17 cellular contexts compared by ENCODE assay signal in the genomic region with DNA sequence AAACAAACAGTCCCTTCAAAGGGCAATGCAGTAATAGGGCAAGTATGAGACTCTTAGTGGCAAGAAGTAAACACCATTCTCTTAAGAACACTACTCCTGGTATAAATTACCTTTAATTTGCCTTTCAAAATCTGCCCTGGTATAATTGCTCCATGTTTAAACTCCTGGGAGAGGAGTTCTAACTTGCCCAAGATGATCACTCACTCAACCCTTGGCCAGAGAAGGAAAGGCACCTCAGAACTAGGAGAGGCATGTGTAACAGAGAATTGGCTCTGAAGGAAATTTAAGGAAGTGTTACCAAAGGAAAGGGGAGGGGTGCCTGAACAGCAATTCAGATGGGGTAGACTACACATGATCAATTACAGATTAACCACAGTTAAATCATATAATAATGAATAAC.
DNase-seq lines count a peak whose midpoint lies in the region; ATAC-seq and TF ChIP-seq lines count a peak whose summit lies in the region.
"Had no signal": no experiment of that assay in that cellular context is flagged by ENCODE, and none has a peak within 500 bp of the region (broad histone marks: within the 10 kb centered on the region; RNA-seq: fewer than 3 reads in every experiment).

No MANE protein-coding gene starts in this region.

- H3K27me3 Mint-ChIP-seq in MCF 10A (ENCODE audit: insufficient read depth, unreplicated experiment) = no peaks in the 10 kb centered on the region
- H3K27me3 Mint-ChIP-seq: B cell had no signal

- no peaks in the 10 kb centered on the region for H3K27me3 ChIP-seq in mammary epithelial cell (ENCODE audit: insufficient read depth, low read length)
- no peaks in the 10 kb centered on the region for H3K27me3 ChIP-seq in left lung
- H3K27me3 ChIP-seq: BLaER1 treated with 17β-estradiol and CSF1 and Interleukin-3, amounts not matched to agents 10 nM and 100 nM had no signal

- no peak overlapping the region for H3K27ac Mint-ChIP-seq in MCF 10A (ENCODE audit: low read depth, unreplicated experiment)
- H3K27ac Mint-ChIP-seq: B cell; CD8-positive, alpha-beta T cell had no signal

- dilution Hi-C loops in mammary epithelial cell (cut with HindIII; ENCODE audit: low sequenced_read_pairs) = no loop called here

- no peaks in the 10 kb centered on the region for H3K79me2 ChIP-seq in mammary epithelial cell (ENCODE audit: insufficient read depth, low read length)

- TF ChIP-seq CTCF in mammary epithelial cell (conservative IDR thresholded peaks at IDR 0.05 in 1 of 2, IDR thresholded peaks at IDR 0.05 in 1 of 2; ENCODE audit: extremely low read depth in 1 of 2, insufficient read depth in 1 of 2, low read depth in 1 of 2, low read length in 2 of 2) (no peak), MCF 10A (IDR thresholded peaks at IDR 0.05; ENCODE audit: unreplicated experiment) (no peak), epithelial cell of esophagus (IDR thresholded peaks at IDR 0.05; ENCODE audit: insufficient read depth, low read depth, low read length, missing control alignments) (no peak), left lung (IDR thresholded peaks at IDR 0.05) (no peak)

- intact Hi-C loops in mammary epithelial cell (cut with micrococcal nuclease) (no loop called here), MCF 10A (cut with micrococcal nuclease) (no loop called here), left lung (cut with DNase I) (no loop called here)

- CTCF ChIA-PET in mammary epithelial cell (lab: Charles Lee; ENCODE audit: low non-redundant PET) = no interaction called here
- CTCF ChIA-PET in MCF 10A (lab: Yijun Ruan, JAX) = no interaction called here

- H3K4me1 ChIP-seq in mammary epithelial cell (ENCODE audit: insufficient read depth, low read length) (peaks cover 2% of the 10 kb centered on the region), left lung (no peaks in the 10 kb centered on the region)
- H3K4me1 ChIP-seq: BLaER1 treated with 17β-estradiol and CSF1 and Interleukin-3, amounts not matched to agents 10 nM and 100 nM; HAP-1 had no signal

- in situ Hi-C loops in mammary epithelial cell (cut with MboI; ENCODE audit: low sequenced_read_pairs in 2 of 2) = no loop called here

- ATAC-seq in left lung = peak; percentile 85
- no peak for ATAC-seq in HG02642 (IDR thresholded peaks at IDR 0.05; ENCODE audit: poor library complexity, unreplicated experiment)
- no peak for ATAC-seq in HG03520 (IDR thresholded peaks at IDR 0.05; ENCODE audit: unreplicated experiment)
- ATAC-seq: CD8-positive, alpha-beta T cell; GM12878 had no signal

- H3K4me3 ChIP-seq in mammary epithelial cell (replicated peaks in 1 of 3; ENCODE audit: insufficient read depth in 1 of 3, low read depth in 2 of 3, low read length in 3 of 3) = no peak overlapping the region
- H3K4me3 ChIP-seq in epithelial cell of esophagus (ENCODE audit: low read length) = no peak overlapping the region
- no peak overlapping the region for H3K4me3 ChIP-seq in left lung
- H3K4me3 ChIP-seq: BLaER1 treated with 17β-estradiol and CSF1 and Interleukin-3, amounts not matched to agents 10 nM and 100 nM; GM12878; GM23248; HAP-1 had no signal

- H3K4me2 ChIP-seq in mammary epithelial cell (ENCODE audit: insufficient read depth, low read depth, low read length) = peak overlapping the region; percentile 26
- H3K4me2 ChIP-seq: BLaER1 treated with 17β-estradiol and CSF1 and Interleukin-3, amounts not matched to agents 10 nM and 100 nM had no signal

- no peaks in the 10 kb centered on the region for H3K36me3 ChIP-seq in mammary epithelial cell (ENCODE audit: insufficient read depth, low read length)
- no peaks in the 10 kb centered on the region for H3K36me3 ChIP-seq in left lung
- H3K36me3 ChIP-seq: BLaER1 treated with 17β-estradiol and CSF1 and Interleukin-3, amounts not matched to agents 10 nM and 100 nM; HAP-1 had no signal

- H3K9me3 Mint-ChIP-seq in MCF 10A (ENCODE audit: unreplicated experiment) = no peaks in the 10 kb centered on the region

- POLR2A ChIA-PET in MCF 10A (lab: Yijun Ruan, JAX) = no interaction called here

- no peaks in the 10 kb centered on the region for H3K4me1 Mint-ChIP-seq in MCF 10A (ENCODE audit: insufficient read depth, unreplicated experiment)
- H3K4me1 Mint-ChIP-seq: B cell had no signal

- BruUV-seq in mammary epithelial cell (replicated peaks; lab: Mats Ljungman, UMichigan) (no TSS peak), MCF 10A (replicated peaks; lab: Mats Ljungman, UMichigan) (no TSS peak)

- no peaks in the 10 kb centered on the region for H3K36me3 Mint-ChIP-seq in MCF 10A (ENCODE audit: insufficient read depth, unreplicated experiment)
- H3K36me3 Mint-ChIP-seq: CD8-positive, alpha-beta T cell had no signal

- no peak overlapping the region for H3K27ac ChIP-seq in mammary epithelial cell (ENCODE audit: insufficient read depth, low read depth, low read length)
- H3K27ac ChIP-seq in left lung = no peak overlapping the region
- H3K27ac ChIP-seq: BLaER1 treated with 17β-estradiol and CSF1 and Interleukin-3, amounts not matched to agents 10 nM and 100 nM; GM23248 had no signal

- no peaks in the 10 kb centered on the region for H4K20me1 ChIP-seq in mammary epithelial cell (ENCODE audit: insufficient read depth, low read length)
- H4K20me1 ChIP-seq: BLaER1 treated with 17β-estradiol and CSF1 and Interleukin-3, amounts not matched to agents 10 nM and 100 nM had no signal

- H3K9ac ChIP-seq in mammary epithelial cell (ENCODE audit: insufficient read depth, low read length) = no peak overlapping the region
- H3K9ac ChIP-seq: BLaER1 treated with 17β-estradiol and CSF1 and Interleukin-3, amounts not matched to agents 10 nM and 100 nM; GM23248 had no signal

- H3K4me3 Mint-ChIP-seq in MCF 10A (ENCODE audit: unreplicated experiment) = no peak overlapping the region
- H3K4me3 Mint-ChIP-seq: B cell; CD8-positive, alpha-beta T cell had no signal

- DNase-seq in mammary epithelial cell = peak; percentile 28
- DNase-seq in MCF 10A (ENCODE audit: unreplicated experiment) = no peak
- peak; percentile 72 for DNase-seq in epithelial cell of esophagus (ENCODE audit: low read depth)
- DNase-seq in left lung = no peak
- DNase-seq in NCI-H345 (lab: John Stamatoyannopoulos, UW) = no peak
- DNase-seq: 8988T; Calu3; CD8-positive, alpha-beta T cell; DMS79 treated with DMSO at 0.1 percent for 48 hours; GF-D8; GM23248 had no signal

- H3K9me3 ChIP-seq in mammary epithelial cell (replicated peaks; ENCODE audit: insufficient read depth, low read length) = no peaks in the 10 kb centered on the region
- peaks cover 0 to 3% of the 10 kb centered on the region in 2 donors for H3K9me3 ChIP-seq in left lung
- H3K9me3 ChIP-seq: BLaER1 treated with 17β-estradiol and CSF1 and Interleukin-3, amounts not matched to agents 10 nM and 100 nM; HAP-1 had no signal

- H2AFZ ChIP-seq in mammary epithelial cell (ENCODE audit: low read depth, low read length) = peak overlapping the region; percentile 18
- H2AFZ ChIP-seq: GM23248 had no signal

Comparison
In these comparisons a context has a peak if more than half of its experiments do, and no peak if none do; other contexts are left out.
1. DNase-seq: peak in mammary epithelial cell (single experiment) and epithelial cell of esophagus (single experiment); none in MCF 10A (single experiment), left lung (0 of 2) and NCI-H345 (single experiment).